Comparison of ENCODE assay signal across 9 cellular contexts in genomic region chr6:155154158-155154830, GRCh38.
DNase-seq lines count a peak whose midpoint lies in the region; ATAC-seq, FAIRE-seq and TF ChIP-seq lines count a peak whose summit lies in the region.
"Had no signal": no experiment of that assay in that cellular context is flagged by ENCODE, and none has a peak within 500 bp of the region (broad histone marks: within the 10 kb centered on the region; RNA-seq: fewer than 3 reads in every experiment).

No MANE protein-coding gene starts in this region.

- H3K79me2 ChIP-seq in HepG2 (ENCODE audit: insufficient read depth, low read length) = no peaks in the 10 kb centered on the region
- H3K79me2 ChIP-seq in PC-3 (ENCODE audit: low read length) = no peaks in the 10 kb centered on the region

- TF ChIP-seq RAD21 in HepG2 (CRISPR knock-in tag; IDR thresholded peaks at IDR 0.05) = no peak

- in situ Hi-C loops in HepG2 (cut with HindIII; ENCODE audit: extremely low pct_ligation_motif_present, low pct_unique_long_range_greater_than_20kb) = no loop called here

- no peaks in the 10 kb centered on the region for H4K20me1 ChIP-seq in HepG2 (ENCODE audit: insufficient read depth, low read length)
- no peaks in the 10 kb centered on the region for H4K20me1 ChIP-seq in PC-3 (ENCODE audit: low read length)

- POLR2A ChIA-PET in HepG2 (lab: Yijun Ruan, JAX) (interaction anchor here (0.6 kb wide), 1 partner anchor 83 kb away, joined by 3 read pairs; no protein-coding TSS in a partner anchor), PC-3 (lab: Charles Lee; ENCODE audit: unreplicated experiment) (no interaction called here)

- DNase-seq in HepG2 (ENCODE audit: low spot score) (peak; percentile 30), right lobe of liver (no peak), PC-3 (peak; percentile 88), cerebellar cortex (ENCODE audit: low spot score) (peak; percentile 28), cortex of kidney (lab: John Stamatoyannopoulos, UW) (no peak)
- DNase-seq: right cardiac atrium had no signal

- 21% methylated on average over 11 of the region's 11 CpGs for WGBS in HepG2 (ENCODE audit: low lambda C conversion rate)
- WGBS in right lobe of liver (ENCODE audit: insufficient coverage, low coverage, low lambda C conversion rate, missing lambda C conversion rate) = 47% methylated on average over 10 of the region's 11 CpGs

- H3K4me3 ChIP-seq in HepG2 (replicated peaks in 1 of 3; ENCODE audit: insufficient read depth in 1 of 3, low read depth in 2 of 3, low read length in 3 of 3) = no peak overlapping the region
- no peak overlapping the region for H3K4me3 ChIP-seq in right lobe of liver
- H3K4me3 ChIP-seq in PC-3 (ENCODE audit: low read length) = peak overlapping the region; percentile 26; the same call in 1 of the 2 replicates
- peak overlapping the region; percentile 35 for H3K4me3 ChIP-seq in skeletal muscle satellite cell (ENCODE audit: low read length)

- CTCF ChIA-PET in HepG2 (lab: Yijun Ruan, JAX; ENCODE audit: low intra/inter-chr PET ratio, low total read pairs) = no interaction called here
- CTCF ChIA-PET in PC-3 (lab: Charles Lee) = interaction anchor here (0.6 kb wide), 1 partner anchor 123 kb away, joined by 3 read pairs; no protein-coding TSS in a partner anchor

- FAIRE-seq in HepG2 (lab: Jason Lieb, UNC) = no peak

- intact Hi-C loops in HepG2 (cut with micrococcal nuclease; ENCODE audit: unreplicated experiment) (no loop called here), right lobe of liver (cut with DNase I) (no loop called here), PC-3 (cut with micrococcal nuclease) (no loop called here)

- H3K27me3 ChIP-seq in HepG2 (ENCODE audit: control insufficient read depth in 1 of 2, insufficient read depth in 2 of 2, low read length in 2 of 2) = no peaks in the 10 kb centered on the region
- H3K27me3 ChIP-seq in right lobe of liver = no peaks in the 10 kb centered on the region
- H3K27me3 ChIP-seq in PC-3 (ENCODE audit: low read length) = no peaks in the 10 kb centered on the region
- H3K27me3 ChIP-seq in skeletal muscle satellite cell (ENCODE audit: control insufficient read depth, insufficient read depth, low read length) = no peaks in the 10 kb centered on the region

- TF ChIP-seq POLR2A in HepG2 (IDR thresholded peaks at IDR 0.05; ENCODE audit: insufficient read depth in 1 of 2, low read depth in 2 of 2, low read length in 2 of 2) = no peak
- TF ChIP-seq POLR2A in right lobe of liver (IDR thresholded peaks at IDR 0.05) = no peak

- H3K4me2 ChIP-seq in HepG2 (ENCODE audit: low read depth, low read length) (peak overlapping the region; percentile 2; the same call in 1 of the 2 replicates), PC-3 (ENCODE audit: low read length) (peak overlapping the region; percentile 64), skeletal muscle satellite cell (ENCODE audit: low read length) (peak overlapping the region; percentile 71)

- H3K9me2 ChIP-seq in PC-3 (replicated peaks; ENCODE audit: low read length) = no peaks in the 10 kb centered on the region

- H3F3A ChIP-seq in PC-3 (ENCODE audit: low read length, unreplicated experiment) = no peaks in the 10 kb centered on the region

- BruUV-seq in HepG2 (replicated peaks; lab: Mats Ljungman, UMichigan) = no TSS peak
- BruUV-seq in PC-3 (replicated peaks; lab: Mats Ljungman, UMichigan) = TSS peak; percentile 85

- peaks cover 31% of the 10 kb centered on the region for H3K4me1 ChIP-seq in HepG2 (ENCODE audit: insufficient read depth, low read length)
- H3K4me1 ChIP-seq in right lobe of liver = no peaks in the 10 kb centered on the region
- peaks cover 43% of the 10 kb centered on the region for H3K4me1 ChIP-seq in PC-3 (ENCODE audit: insufficient read depth, low read length)
- peaks cover 36% of the 10 kb centered on the region for H3K4me1 ChIP-seq in skeletal muscle satellite cell (ENCODE audit: control insufficient read depth, insufficient read depth, low read length)

- H3K9ac ChIP-seq in HepG2 (ENCODE audit: insufficient read depth, low read depth, low read length) = no peak overlapping the region
- H3K9ac ChIP-seq in PC-3 (ENCODE audit: low read length) = no peak overlapping the region
- peak overlapping the region; percentile 64 for H3K9ac ChIP-seq in skeletal muscle satellite cell (ENCODE audit: low read depth, low read length)

- H3K27ac ChIP-seq in HepG2 (ENCODE audit: extremely low read length, insufficient read depth, low read length) (no peak overlapping the region), right lobe of liver (no peak overlapping the region), PC-3 (ENCODE audit: low read length) (peak overlapping the region; percentile 73)

- H3K9me3 ChIP-seq in HepG2 (ENCODE audit: low read length) (no peaks in the 10 kb centered on the region), right lobe of liver (no peaks in the 10 kb centered on the region), PC-3 (ENCODE audit: low read length) (no peaks in the 10 kb centered on the region), skeletal muscle satellite cell (replicated peaks; ENCODE audit: low read length) (no peaks in the 10 kb centered on the region)

- ATAC-seq in HepG2 (no peak), right lobe of liver (no peak), PC-3 (peak; percentile 70), HG02571 (IDR thresholded peaks at IDR 0.05; ENCODE audit: unreplicated experiment) (no peak), GM18517 (IDR thresholded peaks at IDR 0.05; ENCODE audit: unreplicated experiment) (no peak)

- TF ChIP-seq CTCF in HepG2 (CRISPR knock-in tag; IDR thresholded peaks at IDR 0.05) (no peak), right lobe of liver (IDR thresholded peaks at IDR 0.05) (no peak), PC-3 (conservative IDR thresholded peaks at IDR 0.05; ENCODE audit: low read depth, low read length) (no peak)

- H3K36me3 ChIP-seq in HepG2 (replicated peaks in 1 of 2; ENCODE audit: control insufficient read depth in 1 of 2, insufficient read depth in 2 of 2, low read length in 2 of 2) (no peaks in the 10 kb centered on the region), right lobe of liver (no peaks in the 10 kb centered on the region), PC-3 (ENCODE audit: low read depth, low read length) (no peaks in the 10 kb centered on the region), skeletal muscle satellite cell (ENCODE audit: insufficient read depth, low read length) (no peaks in the 10 kb centered on the region)

- no peak overlapping the region for H2AFZ ChIP-seq in HepG2 (ENCODE audit: low read length)
- H2AFZ ChIP-seq in PC-3 (ENCODE audit: low read length) = peak overlapping the region; percentile 27; the same call in 1 of the 2 replicates

- TF ChIP-seq EP300 in HepG2 (IDR thresholded peaks at IDR 0.05; ENCODE audit: low read depth in 2 of 2, low read length in 2 of 2) = no peak
- no peak for TF ChIP-seq EP300 in HepG2 (CRISPR knock-in tag; IDR thresholded peaks at IDR 0.05; ENCODE audit: borderline replicate concordance)

TF ChIP-seq in HepG2, 621 proteins besides CTCF, POLR2A, EP300 and RAD21:
- TF ChIP-seq SALL1 (CRISPR knock-in tag; IDR thresholded peaks at IDR 0.05) = peak; percentile 23; the same call in 1 of the 2 replicates
- peak; percentile 40; the same call in 1 of the 2 replicates for TF ChIP-seq ATF7 (IDR thresholded peaks at IDR 0.05)
- no peak for TF ChIP-seq ATF7 (CRISPR knock-in tag; IDR thresholded peaks at IDR 0.05)
- no peak for TF ChIP-seq MAFK (conservative IDR thresholded peaks at IDR 0.05 in 1 of 2, IDR thresholded peaks at IDR 0.05 in 1 of 2; ENCODE audit: low read length in 2 of 2)
- TF ChIP-seq, protein P1, sequence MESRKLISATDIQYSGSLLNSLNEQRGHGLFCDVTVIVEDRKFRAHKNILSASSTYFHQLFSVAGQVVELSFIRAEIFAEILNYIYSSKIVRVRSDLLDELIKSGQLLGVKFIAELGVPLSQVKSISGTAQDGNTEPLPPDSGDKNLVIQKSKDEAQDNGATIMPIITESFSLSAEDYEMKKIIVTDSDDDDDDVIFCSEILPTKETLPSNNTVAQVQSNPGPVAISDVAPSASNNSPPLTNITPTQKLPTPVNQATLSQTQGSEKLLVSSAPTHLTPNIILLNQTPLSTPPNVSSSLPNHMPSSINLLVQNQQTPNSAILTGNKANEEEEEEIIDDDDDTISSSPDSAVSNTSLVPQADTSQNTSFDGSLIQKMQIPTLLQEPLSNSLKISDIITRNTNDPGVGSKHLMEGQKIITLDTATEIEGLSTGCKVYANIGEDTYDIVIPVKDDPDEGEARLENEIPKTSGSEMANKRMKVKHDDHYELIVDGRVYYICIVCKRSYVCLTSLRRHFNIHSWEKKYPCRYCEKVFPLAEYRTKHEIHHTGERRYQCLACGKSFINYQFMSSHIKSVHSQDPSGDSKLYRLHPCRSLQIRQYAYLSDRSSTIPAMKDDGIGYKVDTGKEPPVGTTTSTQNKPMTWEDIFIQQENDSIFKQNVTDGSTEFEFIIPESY (CRISPR knock-in tag; IDR thresholded peaks at IDR 0.05) = 0 out of 2 replicates have a peak, but pooled peaks have one; percentile 24

Comparison
In these comparisons a context has a peak if more than half of its experiments do, and no peak if none do; other contexts are left out.
1. DNase-seq: peak in HepG2 (single experiment), PC-3 (single experiment) and cerebellar cortex (single experiment); none in right lobe of liver (0 of 3) and cortex of kidney (single experiment).
2. H3K4me2 ChIP-seq: peak in every context shown above with its lines; median percentile 71 in skeletal muscle satellite cell; 64 in PC-3; 2 in HepG2.
3. H3K4me3 ChIP-seq: peak in PC-3 (single experiment) and skeletal muscle satellite cell (single experiment); none in HepG2 (0 of 3) and right lobe of liver (0 of 3).